ENCODE assay signal across 9 cellular contexts in genomic region chr5:178121450-178122276, GRCh38. TPM values are rescaled to one million over a fixed set of nuclear protein-coding genes. Genes with fewer than 3 reads are reported as not detected.
DNase-seq lines count a peak whose midpoint lies in the region; ATAC-seq and TF ChIP-seq lines count a peak whose summit lies in the region.
"Had no signal": no experiment of that assay in that cellular context is flagged by ENCODE, and none has a peak within 500 bp of the region (broad histone marks: within the 10 kb centered on the region; RNA-seq: fewer than 3 reads in every experiment).

No MANE protein-coding gene starts in this region.

- no peak overlapping the region for H3K27ac Mint-ChIP-seq in stimulated activated naive CD8-positive, alpha-beta T cell treated with anti-CD3 and anti-CD28 coated beads, Interleukin-15, amount 100 ng/mL, for 72 hours

- no peak for TF ChIP-seq POLR2A in heart left ventricle (IDR thresholded peaks at IDR 0.05)

- intact Hi-C loops in heart left ventricle (cut with DNase I): no loop called here

- H3K4me1 Mint-ChIP-seq in stimulated activated naive CD8-positive, alpha-beta T cell treated with anti-CD3 and anti-CD28 coated beads, Interleukin-15, amount 100 ng/mL, for 72 hours: peaks cover 78% of the 10 kb centered on the region

- TF ChIP-seq CTCF in RWPE2 (IDR thresholded peaks at IDR 0.05; ENCODE audit: poor library complexity, severe bottlenecking) (no peak), heart left ventricle (IDR thresholded peaks at IDR 0.05) (no peak)

- peak overlapping the region; percentile 4 to 72 for H3K4me3 Mint-ChIP-seq in stimulated activated naive CD8-positive, alpha-beta T cell treated with anti-CD3 and anti-CD28 coated beads, Interleukin-15, amount 100 ng/mL, for 72 hours

- no peak for DNase-seq in stimulated activated naive CD8-positive, alpha-beta T cell treated with anti-CD3 and anti-CD28 coated beads, Interleukin-15, amount 100 ng/mL, for 72 hours
- DNase-seq in stimulated activated naive CD8-positive, alpha-beta T cell treated with anti-CD3 and anti-CD28 coated beads, Interleukin-15, Interleukin-2, amounts not matched to agents 100 U/mL and 50 U/mL, for 24 hours: no peak
- peak; percentile 78 for DNase-seq in RWPE2 (ENCODE audit: low spot score)
- DNase-seq in heart left ventricle: peak in 4 of 5 donors; percentile 38 to 78 (median 64)
- DNase-seq in globus pallidus (ENCODE audit: low spot score): no peak
- DNase-seq in amniotic stem cell (lab: John Stamatoyannopoulos, UW): no peak
- no peak for DNase-seq in NCI-H1436 treated with DMSO at 0.1 percent for 48 hours (lab: John Stamatoyannopoulos, UW)

- H3K9me3 ChIP-seq in RWPE2 (ENCODE audit: severe bottlenecking) (no peaks in the 10 kb centered on the region), heart left ventricle (no peaks in the 10 kb centered on the region)
- H3K9me3 ChIP-seq: upper lobe of left lung had no signal

- whole genome bisulfite sequencing in heart left ventricle, 4 donors: 75 to 78% (median 76%) methylated on average over 34 to 36 of the region's 36 CpGs

- ATAC-seq in stimulated activated naive CD8-positive, alpha-beta T cell treated with anti-CD3 and anti-CD28 coated beads, Interleukin-15, amount 100 ng/mL, for 72 hours: no peak
- no peak for ATAC-seq in stimulated activated naive CD8-positive, alpha-beta T cell treated with anti-CD3 and anti-CD28 coated beads, Interleukin-15, Interleukin-2, amounts not matched to agents 100 U/mL and 50 U/mL, for 24 hours
- ATAC-seq in RWPE2 (ENCODE audit: low read depth) (no peak), heart left ventricle (peak in 3 of 4 donors; percentile 28 to 42 (median 35)), HG03097 (IDR thresholded peaks at IDR 0.05; ENCODE audit: low FRiP score, unreplicated experiment) (no peak)

- H3K27me3 ChIP-seq in RWPE2 (ENCODE audit: insufficient read depth, poor library complexity, severe bottlenecking) (no peaks in the 10 kb centered on the region), heart left ventricle (peaks cover 0 to 14% (median 2%) of the 10 kb centered on the region in 9 donors)
- H3K27me3 ChIP-seq: upper lobe of left lung had no signal

- H3K9me3 Mint-ChIP-seq in stimulated activated naive CD8-positive, alpha-beta T cell treated with anti-CD3 and anti-CD28 coated beads, Interleukin-15, amount 100 ng/mL, for 72 hours: no peaks in the 10 kb centered on the region

- H3K4me1 ChIP-seq in RWPE2 (ENCODE audit: insufficient read depth, poor library complexity, severe bottlenecking) (peaks cover 5% of the 10 kb centered on the region), heart left ventricle (peaks cover 0 to 58% (median 22%) of the 10 kb centered on the region in 12 donors)

- H3K27ac ChIP-seq in RWPE2 (ENCODE audit: poor library complexity, severe bottlenecking): no peak overlapping the region
- H3K27ac ChIP-seq in heart left ventricle: peak overlapping the region in 6 of 12 donors; percentile 18 to 48 (median 36)

- H3K4me3 ChIP-seq in RWPE2 (ENCODE audit: severe bottlenecking) (no peak overlapping the region), heart left ventricle (peak overlapping the region in 10 of 12 donors; percentile 11 to 42 (median 31))
- H3K4me3 ChIP-seq: upper lobe of left lung had no signal

- H3K36me3 ChIP-seq in RWPE2 (ENCODE audit: low read depth): no peaks in the 10 kb centered on the region
- no peaks in the 10 kb centered on the region for H3K36me3 ChIP-seq in heart left ventricle

- H3K27me3 Mint-ChIP-seq in stimulated activated naive CD8-positive, alpha-beta T cell treated with anti-CD3 and anti-CD28 coated beads, Interleukin-15, amount 100 ng/mL, for 72 hours: no peaks in the 10 kb centered on the region

RNA-seq across cellular contexts. Expression of gene N4BP3, which starts 8.3 kb away (rescaled TPM):
- total RNA-seq in heart left ventricle: 1 to 10 TPM; 1.9 to 6.6 (median 2.1) TPM
- polyA plus RNA-seq in heart left ventricle: 1 to 10 TPM; 2.9 to 4.6 TPM

RNA-seq across cellular contexts. Expression of gene RMND5B, which starts 9.2 kb away (rescaled TPM):
- total RNA-seq in heart left ventricle: 10 to 100 TPM; 26.4 to 42.2 (median 32.7) TPM
- 10 to 100 TPM; 29.9 to 40.4 TPM for polyA plus RNA-seq in heart left ventricle

RNA-seq across cellular contexts. Expression of gene NHP2, which starts 32.0 kb away (rescaled TPM):
- total RNA-seq in heart left ventricle: 100 to 1,000 TPM in 3 of 9 donors, 10 to 100 TPM in 6; 60.9 to 196 (median 75.2) TPM
- polyA plus RNA-seq in heart left ventricle: 100 to 1,000 TPM in 1 of 2 donors, 10 to 100 TPM in 1; 92.0 to 320 TPM

Comparison
In these comparisons a context has a peak if more than half of its experiments do, and no peak if none do; other contexts are left out.
1. ATAC-seq: peak in heart left ventricle (3 of 4); none in stimulated activated naive CD8-positive, alpha-beta T cell treated with anti-CD3 and anti-CD28 coated beads, Interleukin-15, amount 100 ng/mL, for 72 hours (single experiment), stimulated activated naive CD8-positive, alpha-beta T cell treated with anti-CD3 and anti-CD28 coated beads, Interleukin-15, Interleukin-2, amounts not matched to agents 100 U/mL and 50 U/mL, for 24 hours (single experiment), RWPE2 (single experiment) and HG03097 (single experiment).
2. DNase-seq: peak in RWPE2 (single experiment) and heart left ventricle (4 of 5); none in stimulated activated naive CD8-positive, alpha-beta T cell treated with anti-CD3 and anti-CD28 coated beads, Interleukin-15, amount 100 ng/mL, for 72 hours (0 of 2), stimulated activated naive CD8-positive, alpha-beta T cell treated with anti-CD3 and anti-CD28 coated beads, Interleukin-15, Interleukin-2, amounts not matched to agents 100 U/mL and 50 U/mL, for 24 hours (single experiment), globus pallidus (single experiment), amniotic stem cell (single experiment) and NCI-H1436 treated with DMSO at 0.1 percent for 48 hours (single experiment).